Comparison of ENCODE assay signal across 14 cellular contexts in the genomic region with DNA sequence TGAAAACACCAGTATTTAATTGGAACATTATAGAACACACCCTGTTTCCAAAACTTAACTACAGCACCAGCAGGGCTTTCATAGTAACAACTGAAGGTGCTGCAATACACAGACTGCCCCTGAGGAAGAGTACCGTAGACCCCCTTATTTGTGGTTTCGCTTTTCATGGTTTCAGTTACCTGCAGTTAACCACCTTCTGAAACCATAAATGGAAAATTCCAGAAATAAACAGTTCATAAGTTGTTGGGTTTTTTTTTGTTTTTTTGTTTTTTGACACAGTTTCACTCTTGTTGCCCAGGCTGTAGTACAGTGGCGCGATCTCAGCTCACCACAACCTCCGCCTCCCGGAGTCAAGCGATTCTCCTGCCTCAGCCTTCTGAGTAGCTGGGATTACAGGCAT. TPM values are rescaled to one million over a fixed set of nuclear protein-coding genes. Genes with fewer than 3 reads are reported as not detected.
A peak's percentile ranks its signal among the peaks of the same experiment; 100 is the strongest.
DNase-seq lines count a peak whose midpoint lies in the region; ATAC-seq and TF ChIP-seq lines count a peak whose summit lies in the region.
"Had no signal": no experiment of that assay in that cellular context is flagged by ENCODE, and none has a peak within 500 bp of the region (broad histone marks: within the 10 kb centered on the region; RNA-seq: fewer than 3 reads in every experiment).

No MANE protein-coding gene starts in this region.

- no peaks in the 10 kb centered on the region for H3K9me3 Mint-ChIP-seq in effector memory CD8-positive, alpha-beta T cell
- H3K9me3 Mint-ChIP-seq in nephron progenitor cell = no peaks in the 10 kb centered on the region
- H3K9me3 Mint-ChIP-seq: HFFc6 had no signal

- no peak for TF ChIP-seq CTCF in nephron progenitor cell (IDR thresholded peaks at IDR 0.05)

- ATAC-seq in GM18858 (IDR thresholded peaks at IDR 0.05; ENCODE audit: unreplicated experiment) = peak; percentile 94
- peak; percentile 95 for ATAC-seq in GM21529 (IDR thresholded peaks at IDR 0.05; ENCODE audit: unreplicated experiment)
- peak; percentile 88 for ATAC-seq in HG03159 (IDR thresholded peaks at IDR 0.05; ENCODE audit: unreplicated experiment)
- peak; percentile 54 for ATAC-seq in effector memory CD8-positive, alpha-beta T cell (replicated peaks)
- no peak for ATAC-seq in Right ventricle myocardium superior (ENCODE audit: poor library complexity)
- ATAC-seq: gastrocnemius medialis; stimulated activated naive CD8-positive, alpha-beta T cell treated with anti-CD3 and anti-CD28 coated beads, Interleukin-15, Interleukin-2, amounts not matched to agents 100 U/mL and 50 U/mL, for 24 hours had no signal

- H3K4me3 Mint-ChIP-seq in effector memory CD8-positive, alpha-beta T cell = peak overlapping the region; percentile 59 to 67
- no peak overlapping the region for H3K4me3 Mint-ChIP-seq in nephron progenitor cell
- H3K4me3 Mint-ChIP-seq: HFFc6 had no signal

- H3K27ac Mint-ChIP-seq in effector memory CD8-positive, alpha-beta T cell = peak overlapping the region; percentile 11 to 37
- H3K27ac Mint-ChIP-seq in nephron progenitor cell = no peak overlapping the region
- H3K27ac Mint-ChIP-seq: HFFc6 had no signal

- peaks cover 5 to 7% of the 10 kb centered on the region in 2 donors for H3K4me1 Mint-ChIP-seq in effector memory CD8-positive, alpha-beta T cell (ENCODE audit: low read depth in 2 of 2)
- H3K4me1 Mint-ChIP-seq in nephron progenitor cell = no peaks in the 10 kb centered on the region

- peaks cover 31 to 38% of the 10 kb centered on the region in 2 donors for H3K27me3 Mint-ChIP-seq in effector memory CD8-positive, alpha-beta T cell
- peaks cover 1% of the 10 kb centered on the region for H3K27me3 Mint-ChIP-seq in nephron progenitor cell (ENCODE audit: low read depth, poor library complexity)

- DNase-seq in effector memory CD8-positive, alpha-beta T cell = no peak
- DNase-seq in activated CD4-positive, alpha-beta T cell treated with anti-CD3 and anti-CD28 coated beads for 1 hour = no peak
- DNase-seq in nephron progenitor cell = no peak
- DNase-seq in Right ventricle myocardium superior = no peak
- no peak for DNase-seq in NCI-H1436 treated with DMSO at 0.1 percent for 48 hours (lab: John Stamatoyannopoulos, UW)
- DNase-seq: activated CD8-positive, alpha-beta memory T cell treated with anti-CD3 and anti-CD28 coated beads, Interleukin-2, amount 50 U/mL, for 48 hours; central memory CD4-positive, alpha-beta T cell; gastrocnemius medialis; HFFc6; NCI-H1930; stimulated activated naive CD8-positive, alpha-beta T cell treated with anti-CD3 and anti-CD28 coated beads, Interleukin-15, Interleukin-2, amounts not matched to agents 100 U/mL and 50 U/mL, for 24 hours had no signal

- H3K36me3 Mint-ChIP-seq in effector memory CD8-positive, alpha-beta T cell (ENCODE audit: insufficient read depth) = peaks cover 4% of the 10 kb centered on the region
- no peaks in the 10 kb centered on the region for H3K36me3 Mint-ChIP-seq in nephron progenitor cell (ENCODE audit: low read depth)

- intact Hi-C loops in Right ventricle myocardium superior (cut with DNase I) = no loop called here

RNA-seq across cellular contexts. Expression of a gene that starts 9.5 kb away (rescaled TPM):
- not detected for total RNA-seq in Right ventricle myocardium superior
